ENCODE assay signal across 8 cellular contexts in the genomic region with DNA sequence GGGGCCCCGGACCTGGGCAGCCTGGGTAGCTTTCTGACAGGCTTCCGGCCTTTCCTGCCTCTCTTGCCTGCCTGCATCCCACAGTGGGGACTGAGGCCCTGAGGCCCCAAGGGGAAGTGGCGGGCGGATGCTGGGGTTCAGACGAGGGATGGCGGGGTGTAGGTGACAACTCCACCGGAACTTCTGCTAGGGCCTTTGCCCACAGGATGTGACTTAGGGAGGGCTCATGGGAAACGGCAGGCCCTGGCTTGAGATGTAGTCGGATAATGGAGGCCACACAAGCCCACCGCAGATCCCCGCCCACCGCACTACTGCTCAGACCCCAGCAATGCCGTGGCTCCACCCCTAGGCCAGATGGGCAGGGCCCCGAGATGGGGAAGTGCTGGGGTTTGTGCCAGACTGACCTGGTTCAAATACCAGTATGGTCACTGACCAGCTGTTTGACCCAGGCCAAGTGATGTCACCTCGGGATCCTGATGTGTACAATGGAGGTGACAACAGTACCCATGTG. TPM values are rescaled to one million over a fixed set of nuclear protein-coding genes. Genes with fewer than 3 reads are reported as not detected.
DNase-seq lines count a peak whose midpoint lies in the region; ATAC-seq and TF ChIP-seq lines count a peak whose summit lies in the region.

No MANE protein-coding gene starts in this region.

- POLR2A ChIA-PET in PC-9 (lab: Charles Lee; ENCODE audit: unreplicated experiment), result no interaction called here

- H3K4me1 ChIP-seq in heart left ventricle (peaks cover 0 to 78% (median 48%) of the 10 kb centered on the region in 12 donors), PC-9 (replicated peaks; ENCODE audit: insufficient read depth) (peaks cover 8% of the 10 kb centered on the region)

- peaks cover 15% of the 10 kb centered on the region; the same call in 1 of the 2 replicates for H3F3A ChIP-seq in PC-9 (ENCODE audit: insufficient read depth, low read depth)

- H3K27ac ChIP-seq in KOPT-K1 (ENCODE audit: low read depth, low read length, poor library complexity, severe bottlenecking) (peak overlapping the region; percentile 95), heart left ventricle (peak overlapping the region in 11 of 12 donors; percentile 9 to 98 (median 64)), PC-9 (no peak overlapping the region)

- H4K20me1 ChIP-seq in PC-9 (ENCODE audit: insufficient read depth), result peaks cover 21% of the 10 kb centered on the region

- ATAC-seq in heart left ventricle, result peak in 1 of 4 donors; percentile 2
- no peak for ATAC-seq in HG02973 (IDR thresholded peaks at IDR 0.05; ENCODE audit: unreplicated experiment)
- no peak for ATAC-seq in GM21367 (IDR thresholded peaks at IDR 0.05; ENCODE audit: unreplicated experiment)

- H3K79me2 ChIP-seq in PC-9 (ENCODE audit: low read depth), result peaks cover 23% of the 10 kb centered on the region

- CTCF ChIA-PET in PC-9 (lab: Charles Lee), result no interaction called here

- H3K27me3 ChIP-seq in heart left ventricle (no peaks in the 10 kb centered on the region), PC-9 (ENCODE audit: insufficient read depth, low read depth) (no peaks in the 10 kb centered on the region)

- H2AFZ ChIP-seq in PC-9, result no peak overlapping the region

- H3K9me2 ChIP-seq in PC-9 (ENCODE audit: insufficient read depth), result no peaks in the 10 kb centered on the region

- H3K36me3 ChIP-seq in KOPT-K1 (ENCODE audit: insufficient read depth, low read length), result peaks cover 18% of the 10 kb centered on the region
- H3K36me3 ChIP-seq in heart left ventricle, result peaks cover 2 to 17% (median 13%) of the 10 kb centered on the region in 9 donors
- H3K36me3 ChIP-seq in PC-9 (ENCODE audit: low read depth), result peaks cover 9% of the 10 kb centered on the region

- no peak overlapping the region for H3K4me3 ChIP-seq in heart left ventricle
- H3K4me3 ChIP-seq in PC-9, result no peak overlapping the region

- H3K9me3 ChIP-seq in KOPT-K1 (ENCODE audit: insufficient read depth, low read length, poor library complexity, severe bottlenecking) (no peaks in the 10 kb centered on the region), heart left ventricle (no peaks in the 10 kb centered on the region), PC-9 (ENCODE audit: insufficient read depth, low read depth) (no peaks in the 10 kb centered on the region)

- no peak overlapping the region for H3K4me2 ChIP-seq in PC-9

- no TSS peak for BruUV-seq in PC-9 (replicated peaks; lab: Mats Ljungman, UMichigan)

- DNase-seq in activated CD8-positive, alpha-beta memory T cell treated with anti-CD3 and anti-CD28 coated beads for 48 hours (ENCODE audit: low read depth in 2 of 3, low spot score in 2 of 3), result peak; percentile 57 to 67 (median 58)
- DNase-seq in heart left ventricle, result peak in 3 of 5 donors; percentile 48 to 85 (median 52)
- peak; percentile 50 to 54 for DNase-seq in stimulated activated CD8-positive, alpha-beta memory T cell treated with anti-CD3 and anti-CD28 coated beads, Interleukin-15, amount 100 ng/mL, for 4 hours (ENCODE audit: low read depth in 2 of 2)
- no peak for DNase-seq in PC-9
- no peak for DNase-seq in SK-N-DZ (ENCODE audit: low spot score)

- no peak for TF ChIP-seq CTCF in heart left ventricle (IDR thresholded peaks at IDR 0.05)
- TF ChIP-seq CTCF in PC-9 (conservative IDR thresholded peaks at IDR 0.05), result no peak

- no peak for TF ChIP-seq POLR2A in heart left ventricle (IDR thresholded peaks at IDR 0.05)

- 53 to 66% (median 63%) methylated on average over 7 to 15 of the region's 15 CpGs for WGBS in heart left ventricle, 4 donors

- intact Hi-C loops in heart left ventricle (cut with DNase I), result loop anchor here in 4 of 10 donors (2.0 to 5.0 kb wide), 5 partner anchors 16 to 281 kb away; a partner anchor contains a TSS
- intact Hi-C loops in PC-9 (cut with micrococcal nuclease; ENCODE audit: unreplicated experiment), result no loop called here

RNA-seq across cellular contexts. Expression of a gene that starts 2.7 kb away (rescaled TPM):
- total RNA-seq in heart left ventricle (10 to 100 TPM; 35.6 to 60.3 (median 47.8) TPM), PC-9 (2021) (92.5 and 93.8 TPM in 2 replicates)
- 10 to 100 TPM; 26.2 to 30.4 TPM for polyA plus RNA-seq in heart left ventricle
- polyA plus RNA-seq in SK-N-DZ (2014; cell fraction: cytosol; rRNA removed), result 32.5 and 48.7 TPM in 2 replicates
- polyA plus RNA-seq in SK-N-DZ (2014; cell fraction: nucleus; rRNA removed), result 91.4 and 95.7 TPM in 2 replicates

RNA-seq across cellular contexts. Expression of a gene that starts 4.7 kb away (rescaled TPM):
- total RNA-seq in heart left ventricle, result 10 to 100 TPM; 13.7 to 38.9 (median 16.9) TPM
- 10 to 100 TPM; 21.1 to 24.8 TPM for polyA plus RNA-seq in heart left ventricle
- total RNA-seq in PC-9 (2021), result 0.75 and 0.79 TPM in 2 replicates
- 5.8 and 6.9 TPM in 2 replicates for polyA plus RNA-seq in SK-N-DZ (2014; cell fraction: cytosol; rRNA removed)
- polyA plus RNA-seq in SK-N-DZ (2014; cell fraction: nucleus; rRNA removed), result 4.2 and 9.0 TPM in 2 replicates

RNA-seq across cellular contexts. Expression of a gene that starts 19.5 kb away (rescaled TPM):
- total RNA-seq in heart left ventricle (10 to 100 TPM; 39.9 to 55.1 (median 41.5) TPM), PC-9 (2021) (152 and 191 TPM in 2 replicates)
- 10 to 100 TPM; 36.8 to 50.1 TPM for polyA plus RNA-seq in heart left ventricle
- polyA plus RNA-seq in SK-N-DZ (2014; cell fraction: cytosol; rRNA removed), result 66.0 and 76.4 TPM in 2 replicates
- polyA plus RNA-seq in SK-N-DZ (2014; cell fraction: nucleus; rRNA removed), result 139 and 156 TPM in 2 replicates

RNA-seq across cellular contexts. Expression of a gene that starts 48.1 kb away (rescaled TPM):
- total RNA-seq in heart left ventricle, result 1 to 10 TPM; 1.7 to 9.2 (median 3.3) TPM
- polyA plus RNA-seq in heart left ventricle, result 1 to 10 TPM; 3.4 to 5.2 TPM
- 16.4 and 19.7 TPM in 2 replicates for total RNA-seq in PC-9 (2021)
- 26.4 and 38.4 TPM in 2 replicates for polyA plus RNA-seq in SK-N-DZ (2014; cell fraction: cytosol; rRNA removed)
- 30.8 and 42.5 TPM in 2 replicates for polyA plus RNA-seq in SK-N-DZ (2014; cell fraction: nucleus; rRNA removed)

Comparison
In these comparisons a context has a peak if more than half of its experiments do, and no peak if none do; other contexts are left out.
1. DNase-seq: peak in activated CD8-positive, alpha-beta memory T cell treated with anti-CD3 and anti-CD28 coated beads for 48 hours (3 of 3), heart left ventricle (3 of 5) and stimulated activated CD8-positive, alpha-beta memory T cell treated with anti-CD3 and anti-CD28 coated beads, Interleukin-15, amount 100 ng/mL, for 4 hours (2 of 2); none in PC-9 (0 of 2) and SK-N-DZ (single experiment).